17 cellular contexts compared by ENCODE assay signal in the genomic region with DNA sequence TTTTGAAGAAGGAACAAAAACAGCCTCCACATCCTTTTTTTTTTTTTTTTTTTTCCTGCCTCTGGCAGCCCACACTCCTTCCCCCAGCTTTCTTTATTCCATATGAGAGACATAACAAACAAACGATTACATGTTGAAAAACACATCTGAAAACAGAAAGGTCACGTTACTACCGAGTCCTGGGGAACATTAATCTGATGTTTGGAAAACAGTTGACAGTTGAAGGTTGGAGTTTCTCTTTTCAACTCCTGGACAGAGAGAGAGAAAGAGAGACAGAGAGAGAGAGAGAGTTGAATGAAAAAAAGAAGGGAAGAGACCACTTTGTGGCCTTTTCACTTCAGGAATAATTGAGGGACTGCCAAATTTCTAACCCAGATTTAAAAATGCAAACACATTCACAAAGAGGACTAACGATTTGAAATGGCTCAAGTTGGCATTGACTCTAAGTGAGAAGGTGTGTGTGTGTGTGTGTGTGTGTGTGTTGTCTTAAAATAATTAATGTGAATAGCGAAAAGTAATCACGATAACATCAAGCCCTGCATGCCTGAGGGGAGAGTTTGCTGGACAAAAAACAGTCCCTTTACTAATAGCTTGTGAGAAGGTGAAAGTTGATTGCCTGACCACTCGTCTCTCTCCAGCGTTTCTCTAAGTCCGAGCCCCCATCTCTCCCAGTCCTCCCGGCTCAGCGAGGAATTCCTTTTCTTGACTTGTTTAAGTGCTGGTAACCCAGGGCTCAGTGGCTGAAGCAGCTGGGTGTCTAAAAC.
DNase-seq lines count a peak whose midpoint lies in the region; ATAC-seq and TF ChIP-seq lines count a peak whose summit lies in the region.
"Had no signal": no experiment of that assay in that cellular context is flagged by ENCODE, and none has a peak within 500 bp of the region (broad histone marks: within the 10 kb centered on the region; RNA-seq: fewer than 3 reads in every experiment).

No MANE protein-coding gene starts in this region.

- ATAC-seq in naive B cell (ENCODE audit: low read depth in 2 of 2), result no peak
- ATAC-seq: activated CD8-positive, alpha-beta T cell treated with anti-CD3 and anti-CD28 coated beads for 36 hours; foreskin keratinocyte had no signal

- H3K4me1 Mint-ChIP-seq in CD4-positive, alpha-beta memory T cell, result peaks cover 34 to 56% (median 49%) of the 10 kb centered on the region in 4 donors
- peaks cover 47% of the 10 kb centered on the region for H3K4me1 Mint-ChIP-seq in brain
- peaks cover 41 to 57% (median 48%) of the 10 kb centered on the region in 3 donors for H3K4me1 Mint-ChIP-seq in naive B cell
- H3K4me1 Mint-ChIP-seq in CD14-positive monocyte, result peaks cover 36% of the 10 kb centered on the region

- peaks cover 0 to 12% (median 5%) of the 10 kb centered on the region in 8 donors for H3K9me3 Mint-ChIP-seq in CD4-positive, alpha-beta memory T cell
- H3K9me3 Mint-ChIP-seq in brain, result peaks cover 0 to 9% (median 4%) of the 10 kb centered on the region in 5 experiments
- peaks cover 3 to 22% (median 9%) of the 10 kb centered on the region in 7 donors for H3K9me3 Mint-ChIP-seq in naive B cell
- H3K9me3 Mint-ChIP-seq in CD14-positive monocyte, result peaks cover 0 to 43% (median 15%) of the 10 kb centered on the region in 7 donors
- H3K9me3 Mint-ChIP-seq: activated CD8-positive, alpha-beta T cell treated with anti-CD3 and anti-CD28 coated beads for 36 hours had no signal

- no peaks in the 10 kb centered on the region for H3K9me3 ChIP-seq in CD4-positive, alpha-beta memory T cell (ENCODE audit: control insufficient read depth in 1 of 2, low read length in 2 of 2)
- no peaks in the 10 kb centered on the region for H3K9me3 ChIP-seq in HEK293 (ENCODE audit: control insufficient read depth, insufficient read depth, low read depth, low read length)
- H3K9me3 ChIP-seq: SJSA1, testis had no signal

- H3K27me3 ChIP-seq in CD4-positive, alpha-beta memory T cell (ENCODE audit: insufficient read depth, low read length), result peaks cover 64% of the 10 kb centered on the region
- H3K27me3 ChIP-seq: testis had no signal

- H3K27me3 Mint-ChIP-seq in CD4-positive, alpha-beta memory T cell, result peaks cover 60 to 69% of the 10 kb centered on the region in 2 donors
- H3K27me3 Mint-ChIP-seq in brain (peaks cover 99% of the 10 kb centered on the region), naive B cell (peaks cover 74 to 91% (median 84%) of the 10 kb centered on the region in 3 donors), CD14-positive monocyte (ENCODE audit: low read depth in 3 of 3) (peaks cover 88 to 95% (median 91%) of the 10 kb centered on the region in 3 donors)

- H3K27ac ChIP-seq in CD4-positive, alpha-beta memory T cell (ENCODE audit: low read depth, low read length), result no peak overlapping the region
- H3K27ac ChIP-seq in HEK293 (ENCODE audit: extremely low read depth, low read depth, low read length), result no peak overlapping the region
- H3K27ac ChIP-seq: cardiac muscle cell, foreskin keratinocyte, SJSA1, testis had no signal

- H3K36me3 Mint-ChIP-seq in CD4-positive, alpha-beta memory T cell, result no peaks in the 10 kb centered on the region
- no peaks in the 10 kb centered on the region for H3K36me3 Mint-ChIP-seq in brain
- peaks cover 0 to 10% of the 10 kb centered on the region in 2 donors for H3K36me3 Mint-ChIP-seq in naive B cell
- peaks cover 8 to 20% of the 10 kb centered on the region in 2 donors for H3K36me3 Mint-ChIP-seq in CD14-positive monocyte

- DNase-seq in CD4-positive, alpha-beta memory T cell, result no peak
- DNase-seq in naive B cell (no peak), CD14-positive monocyte (ENCODE audit: low spot score) (no peak), occipital lobe (lab: John Stamatoyannopoulos, UW) (no peak), DMS79 (lab: John Stamatoyannopoulos, UW) (no peak)
- no peak for DNase-seq in stimulated activated CD4-positive, alpha-beta T cell treated with anti-CD3 and anti-CD28 coated beads, Interleukin-12 subunit alpha, Interleukin-12 subunit beta, amount 100 ng/mL, for 4 hours
- DNase-seq: activated CD8-positive, alpha-beta T cell treated with anti-CD3 and anti-CD28 coated beads for 36 hours; activated gamma-delta T cell; C1 segment of cervical spinal cord; foreskin keratinocyte; NCI-H345; stimulated activated CD4-positive, alpha-beta T cell treated with anti-CD3 and anti-CD28 coated beads, Interleukin-1b, Interleukin-23, amount 100 ng/mL, for 48 hours; testis had no signal

- TF ChIP-seq CTCF in HEK293 (tag by site-specific recombination; IDR thresholded peaks at IDR 0.05) (no peak), brain (conservative IDR thresholded peaks at IDR 0.05) (no peak), CD14-positive monocyte (IDR thresholded peaks at IDR 0.05) (no peak)

- POLR2A ChIA-PET in CD4-positive, alpha-beta memory T cell (lab: Charles Lee; ENCODE audit: partially characterized antibody), result no interaction called here
- POLR2A ChIA-PET in HEK293 (lab: Yijun Ruan, JAX), result no interaction called here

- peak overlapping the region in 5 of 8 donors; percentile 28 to 76 (median 64) for H3K4me3 Mint-ChIP-seq in CD4-positive, alpha-beta memory T cell
- H3K4me3 Mint-ChIP-seq in brain, result peak overlapping the region in 3 of 5 experiments; percentile 70 to 74 (median 74)
- peak overlapping the region in 5 of 8 donors; percentile 10 to 68 (median 58) for H3K4me3 Mint-ChIP-seq in naive B cell
- peak overlapping the region in 1 of 2 donors; percentile 84 for H3K4me3 Mint-ChIP-seq in CD14-positive monocyte
- H3K4me3 Mint-ChIP-seq: activated CD8-positive, alpha-beta T cell treated with anti-CD3 and anti-CD28 coated beads for 36 hours had no signal

- H3K4me3 ChIP-seq in CD4-positive, alpha-beta memory T cell (ENCODE audit: low read length in 2 of 2), result no peak overlapping the region
- H3K4me3 ChIP-seq in HEK293 (ENCODE audit: low read depth, low read length), result no peak overlapping the region
- H3K4me3 ChIP-seq: SJSA1, testis had no signal

- intact Hi-C loops in CD4-positive, alpha-beta memory T cell (cut with micrococcal nuclease), result loop anchor here (10.0 kb wide), 1 partner anchor 681 kb away; the partner anchor contains the start of gene HAND2
- intact Hi-C loops in CD14-positive monocyte (cut with micrococcal nuclease), result no loop called here

- CTCF ChIA-PET in CD4-positive, alpha-beta memory T cell (lab: Charles Lee; ENCODE audit: partially characterized antibody), result interaction anchor here (0.9 kb wide), 1 partner anchor 10 kb away, joined by 3 read pairs; no protein-coding TSS in a partner anchor
- CTCF ChIA-PET in HEK293 (lab: Yijun Ruan, JAX), result no interaction called here

- H3K4me1 ChIP-seq in CD4-positive, alpha-beta memory T cell (ENCODE audit: insufficient read depth, low read length), result peaks cover 50% of the 10 kb centered on the region
- no peaks in the 10 kb centered on the region for H3K4me1 ChIP-seq in HEK293 (ENCODE audit: control insufficient read depth, insufficient read depth, low read length)
- H3K4me1 ChIP-seq: foreskin keratinocyte had no signal

- H3K27ac Mint-ChIP-seq in CD4-positive, alpha-beta memory T cell, result peak overlapping the region in 1 of 7 donors; percentile 69
- peak overlapping the region in 1 of 5 experiments; percentile 8 for H3K27ac Mint-ChIP-seq in brain
- H3K27ac Mint-ChIP-seq in naive B cell, result peak overlapping the region in 2 of 6 donors; percentile 6 to 65
- H3K27ac Mint-ChIP-seq in CD14-positive monocyte, result no peak overlapping the region
- H3K27ac Mint-ChIP-seq: activated CD8-positive, alpha-beta T cell treated with anti-CD3 and anti-CD28 coated beads for 36 hours had no signal

- no peaks in the 10 kb centered on the region for H3K36me3 ChIP-seq in CD4-positive, alpha-beta memory T cell (ENCODE audit: insufficient read depth, low read length)
- no peaks in the 10 kb centered on the region for H3K36me3 ChIP-seq in HEK293 (ENCODE audit: control insufficient read depth in 2 of 2, insufficient read depth in 1 of 2, low read length in 2 of 2)
- H3K36me3 ChIP-seq: cardiac muscle cell, SJSA1 had no signal

TF ChIP-seq in HEK293, 187 proteins besides CTCF, POLR2A, EP300 and RAD21:
- TF ChIP-seq ZNF596 (tag by site-specific recombination; IDR thresholded peaks at IDR 0.05), result peak; percentile 67
- TF ChIP-seq, protein P1, sequence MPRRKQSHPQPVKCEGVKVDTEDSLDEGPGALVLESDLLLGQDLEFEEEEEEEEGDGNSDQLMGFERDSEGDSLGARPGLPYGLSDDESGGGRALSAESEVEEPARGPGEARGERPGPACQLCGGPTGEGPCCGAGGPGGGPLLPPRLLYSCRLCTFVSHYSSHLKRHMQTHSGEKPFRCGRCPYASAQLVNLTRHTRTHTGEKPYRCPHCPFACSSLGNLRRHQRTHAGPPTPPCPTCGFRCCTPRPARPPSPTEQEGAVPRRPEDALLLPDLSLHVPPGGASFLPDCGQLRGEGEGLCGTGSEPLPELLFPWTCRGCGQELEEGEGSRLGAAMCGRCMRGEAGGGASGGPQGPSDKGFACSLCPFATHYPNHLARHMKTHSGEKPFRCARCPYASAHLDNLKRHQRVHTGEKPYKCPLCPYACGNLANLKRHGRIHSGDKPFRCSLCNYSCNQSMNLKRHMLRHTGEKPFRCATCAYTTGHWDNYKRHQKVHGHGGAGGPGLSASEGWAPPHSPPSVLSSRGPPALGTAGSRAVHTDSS (tag by site-specific recombination; IDR thresholded peaks at IDR 0.05), result no peak
- TF ChIP-seq, protein P2, sequence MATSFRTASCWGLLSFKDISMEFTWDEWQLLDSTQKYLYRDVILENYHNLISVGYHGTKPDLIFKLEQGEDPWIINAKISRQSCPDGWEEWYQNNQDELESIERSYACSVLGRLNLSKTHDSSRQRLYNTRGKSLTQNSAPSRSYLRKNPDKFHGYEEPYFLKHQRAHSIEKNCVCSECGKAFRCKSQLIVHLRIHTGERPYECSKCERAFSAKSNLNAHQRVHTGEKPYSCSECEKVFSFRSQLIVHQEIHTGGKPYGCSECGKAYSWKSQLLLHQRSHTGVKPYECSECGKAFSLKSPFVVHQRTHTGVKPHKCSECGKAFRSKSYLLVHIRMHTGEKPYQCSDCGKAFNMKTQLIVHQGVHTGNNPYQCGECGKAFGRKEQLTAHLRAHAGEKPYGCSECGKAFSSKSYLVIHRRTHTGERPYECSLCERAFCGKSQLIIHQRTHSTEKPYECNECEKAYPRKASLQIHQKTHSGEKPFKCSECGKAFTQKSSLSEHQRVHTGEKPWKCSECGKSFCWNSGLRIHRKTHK (tag by site-specific recombination; IDR thresholded peaks at IDR 0.05), result no peak
- no peak for TF ChIP-seq ZNF221 (tag by site-specific recombination; IDR thresholded peaks at IDR 0.05; ENCODE audit: borderline replicate concordance)
- TF ChIP-seq MYNN (tag by site-specific recombination; IDR thresholded peaks at IDR 0.05; ENCODE audit: borderline replicate concordance), result no peak
- no peak for TF ChIP-seq ZNF677 (tag by site-specific recombination; IDR thresholded peaks at IDR 0.05)
- TF ChIP-seq KLF8 (tag by site-specific recombination; IDR thresholded peaks at IDR 0.05), result no peak
